In genomic region chr1:13513063-13513884, GRCh38 we compare ENCODE assay signal across 22 cellular contexts. TPM values are rescaled to one million over a fixed set of nuclear protein-coding genes. Genes with fewer than 3 reads are reported as not detected.
DNase-seq lines count a peak whose midpoint lies in the region; ATAC-seq and TF ChIP-seq lines count a peak whose summit lies in the region.
"Had no signal": no experiment of that assay in that cellular context is flagged by ENCODE, and none has a peak within 500 bp of the region (broad histone marks: within the 10 kb centered on the region; RNA-seq: fewer than 3 reads in every experiment).

No MANE protein-coding gene starts in this region.

- no peak overlapping the region for H3K14ac ChIP-seq in mesenchymal stem cell (ENCODE audit: low read length in 2 of 2)

- H3K27me3 Mint-ChIP-seq in chondrocyte (ENCODE audit: low read depth) = peaks cover 34% of the 10 kb centered on the region
- peaks cover 94% of the 10 kb centered on the region for H3K27me3 Mint-ChIP-seq in type B pancreatic cell

- H3K9me3 ChIP-seq in heart right ventricle (no peaks in the 10 kb centered on the region), mesenchymal stem cell (ENCODE audit: control insufficient read depth, low read length) (no peaks in the 10 kb centered on the region)

- no peaks in the 10 kb centered on the region for H3K79me1 ChIP-seq in mesenchymal stem cell (replicated peaks; ENCODE audit: low read length, poor library complexity, severe bottlenecking)

- H3K4me3 Mint-ChIP-seq in chondrocyte (ENCODE audit: unreplicated experiment) = peak overlapping the region; percentile 40
- H3K4me3 Mint-ChIP-seq in type B pancreatic cell = peak overlapping the region; percentile 65
- H3K4me3 Mint-ChIP-seq: activated naive CD8-positive, alpha-beta T cell; effector memory CD8-positive, alpha-beta T cell; stimulated activated memory B cell treated with anti-CD40 and anti-IgM and Interleukin-4, amounts not matched to agents 10 μg/mL and 1 μg/mL and 100 μg/mL, for 72 hours; T-helper 2 cell treated with Interferon-gamma antibody and Interleukin-4, amounts not matched to agents 5 μg/mL and 100 μg/mL, for 36 hours had no signal

- WGBS in heart right ventricle, 2 donors = 1% methylated on average over 87 to 94 of the region's 96 CpGs
- WGBS in mesenchymal stem cell = 14% methylated on average over 73 of the region's 96 CpGs

- H2BK120ac ChIP-seq in mesenchymal stem cell (ENCODE audit: low read depth, low read length) = no peak overlapping the region

- H3K4me2 ChIP-seq in mesenchymal stem cell (ENCODE audit: low read length, poor library complexity, severe bottlenecking) = no peak overlapping the region
- H3K4me2 ChIP-seq: KMS-11 had no signal

- H3K4me1 Mint-ChIP-seq in chondrocyte (ENCODE audit: low read depth) (peaks cover 3% of the 10 kb centered on the region), type B pancreatic cell (ENCODE audit: unreplicated experiment) (peaks cover 5% of the 10 kb centered on the region)
- H3K4me1 Mint-ChIP-seq: stimulated activated memory B cell treated with anti-CD40 and anti-IgM and Interleukin-4, amounts not matched to agents 10 μg/mL and 1 μg/mL and 100 μg/mL, for 72 hours had no signal

- DNase-seq in heart right ventricle (no peak), Right ventricle myocardium inferior (ENCODE audit: missing footprints) (no peak), chondrocyte (ENCODE audit: low spot score) (no peak), left kidney (ENCODE audit: low read depth, low spot score) (peak; percentile 77), type B pancreatic cell (ENCODE audit: extremely low spot score, unreplicated experiment) (no peak), mesenchymal stem cell (no peak)
- DNase-seq: activated T-cell treated with anti-CD3 and anti-CD28 coated beads for 4 hours; effector memory CD8-positive, alpha-beta T cell; GF-D8; NCI-H1436 treated with DMSO at 0.1 percent for 48 hours; NCI-H226; SHP77 treated with DMSO at 0.1 percent for 48 hours had no signal

- no peak overlapping the region for H3K4ac ChIP-seq in mesenchymal stem cell (ENCODE audit: low read depth in 1 of 2, low read length in 2 of 2)

- H3K4me1 ChIP-seq in heart right ventricle = peaks cover 0 to 14% (median 0%) of the 10 kb centered on the region in 9 donors
- H3K4me1 ChIP-seq in mesenchymal stem cell (ENCODE audit: control insufficient read depth, insufficient read depth, low read depth, low read length) = no peaks in the 10 kb centered on the region

- no peak overlapping the region for H2AFZ ChIP-seq in mesenchymal stem cell (ENCODE audit: low read depth, low read length)

- no peak overlapping the region for H2BK5ac ChIP-seq in mesenchymal stem cell (ENCODE audit: low read depth, low read length, poor library complexity, severe bottlenecking)

- no peak overlapping the region for H2AK5ac ChIP-seq in mesenchymal stem cell (ENCODE audit: low read length, severe bottlenecking)

- H4K91ac ChIP-seq in mesenchymal stem cell (ENCODE audit: low read length) = no peak overlapping the region

- H3K36me3 ChIP-seq in heart right ventricle = no peaks in the 10 kb centered on the region
- no peaks in the 10 kb centered on the region for H3K36me3 ChIP-seq in mesenchymal stem cell (ENCODE audit: control insufficient read depth in 1 of 2, insufficient read depth in 2 of 2, low read depth in 1 of 2, low read length in 2 of 2)

- H3K27ac Mint-ChIP-seq in chondrocyte (ENCODE audit: unreplicated experiment) (no peak overlapping the region), type B pancreatic cell (no peak overlapping the region)
- H3K27ac Mint-ChIP-seq: activated naive CD8-positive, alpha-beta T cell; effector memory CD8-positive, alpha-beta T cell; stimulated activated memory B cell treated with anti-CD40 and anti-IgM and Interleukin-4, amounts not matched to agents 10 μg/mL and 1 μg/mL and 100 μg/mL, for 72 hours; T-helper 2 cell treated with Interferon-gamma antibody and Interleukin-4, amounts not matched to agents 5 μg/mL and 100 μg/mL, for 36 hours had no signal

- no peak overlapping the region for H3K23ac ChIP-seq in mesenchymal stem cell (ENCODE audit: low read length in 2 of 2)

- no peak overlapping the region for H2BK12ac ChIP-seq in mesenchymal stem cell (ENCODE audit: low read length in 2 of 2)

- intact Hi-C loops in heart right ventricle (cut with DNase I) = no loop called here
- intact Hi-C loops in Right ventricle myocardium inferior (cut with DNase I) = no loop called here

- H3K27ac ChIP-seq in heart right ventricle (peak overlapping the region in 1 of 10 donors; percentile 53), mesenchymal stem cell (ENCODE audit: low read length, poor library complexity, severe bottlenecking) (no peak overlapping the region)
- H3K27ac ChIP-seq: KMS-11 had no signal

- H3K36me3 Mint-ChIP-seq in chondrocyte (ENCODE audit: low read depth) = no peaks in the 10 kb centered on the region
- H3K36me3 Mint-ChIP-seq in type B pancreatic cell = no peaks in the 10 kb centered on the region
- H3K36me3 Mint-ChIP-seq: activated naive CD8-positive, alpha-beta T cell; stimulated activated memory B cell treated with anti-CD40 and anti-IgM and Interleukin-4, amounts not matched to agents 10 μg/mL and 1 μg/mL and 100 μg/mL, for 72 hours had no signal

- peak in 1 of 8 donors; percentile 16 for ATAC-seq in heart right ventricle
- ATAC-seq in Right ventricle myocardium inferior = no peak
- no peak for ATAC-seq in GM19023 (IDR thresholded peaks at IDR 0.05; ENCODE audit: unreplicated experiment)
- no peak for ATAC-seq in HG03135 (IDR thresholded peaks at IDR 0.05; ENCODE audit: unreplicated experiment)
- ATAC-seq: effector memory CD8-positive, alpha-beta T cell; HCT116; stimulated activated memory B cell treated with anti-CD40 and anti-IgM and Interleukin-4, amounts not matched to agents 10 μg/mL and 1 μg/mL and 100 μg/mL, for 72 hours had no signal

- no peaks in the 10 kb centered on the region for H3K9me3 Mint-ChIP-seq in chondrocyte (ENCODE audit: low read depth)
- no peaks in the 10 kb centered on the region for H3K9me3 Mint-ChIP-seq in type B pancreatic cell
- H3K9me3 Mint-ChIP-seq: effector memory CD8-positive, alpha-beta T cell; stimulated activated memory B cell treated with anti-CD40 and anti-IgM and Interleukin-4, amounts not matched to agents 10 μg/mL and 1 μg/mL and 100 μg/mL, for 72 hours; T-helper 2 cell treated with Interferon-gamma antibody and Interleukin-4, amounts not matched to agents 5 μg/mL and 100 μg/mL, for 36 hours had no signal

- no peak overlapping the region for H3K9ac ChIP-seq in mesenchymal stem cell (ENCODE audit: low read length)
- H3K9ac ChIP-seq: KMS-11 had no signal

- TF ChIP-seq CTCF in heart right ventricle (IDR thresholded peaks at IDR 0.05) (no peak), chondrocyte (IDR thresholded peaks at IDR 0.05) (no peak), type B pancreatic cell (conservative IDR thresholded peaks at IDR 0.05) (no peak)

- H3K4me3 ChIP-seq in heart right ventricle (peak overlapping the region in 6 of 10 donors; percentile 10 to 43 (median 26)), mesenchymal stem cell (ENCODE audit: insufficient read depth in 1 of 2, low read depth in 1 of 2, low read length in 2 of 2) (peak overlapping the region in 1 of 2 experiments; percentile 29)

- H4K8ac ChIP-seq in mesenchymal stem cell (ENCODE audit: low read length) = no peak overlapping the region

- no peak overlapping the region for H3K18ac ChIP-seq in mesenchymal stem cell (ENCODE audit: low read depth in 1 of 2, low read length in 2 of 2)

- H3K27me3 ChIP-seq in heart right ventricle (peaks cover 0 to 64% (median 46%) of the 10 kb centered on the region in 7 donors), mesenchymal stem cell (ENCODE audit: control insufficient read depth in 1 of 2, insufficient read depth in 1 of 2, low read length in 2 of 2) (peaks cover 0 to 88% of the 10 kb centered on the region in 2 experiments)

- no peak overlapping the region for H2BK15ac ChIP-seq in mesenchymal stem cell (ENCODE audit: low read depth, poor library complexity, severe bottlenecking)

RNA-seq across cellular contexts. Expression of gene LRRC38, which starts 0.5 kb away (rescaled TPM):
- total RNA-seq in heart right ventricle = 1 to 10 TPM in 4 of 10 donors, under 1 TPM in 4, not detected in 2; 0.20 to 6.7 (median 0.96) TPM
- polyA plus RNA-seq in heart right ventricle = 1 to 10 TPM in 1 of 2 donors, under 1 TPM in 1; 0.15 to 4.3 TPM
- total RNA-seq in Right ventricle myocardium inferior = 0.38 TPM
- not detected in 3 replicates for total RNA-seq in chondrocyte
- total RNA-seq in type B pancreatic cell (ENCODE audit: low replicate concordance) = 1.0 and 2.6 TPM in 2 replicates
- polyA plus RNA-seq in mesenchymal stem cell (2013, experiment 1 of 2) = not detected
- polyA plus RNA-seq in mesenchymal stem cell (2013, experiment 2 of 2) = not detected
- total RNA-seq: mucosa of gallbladder, osteocyte had no signal
- polyA plus RNA-seq: AG04450 had no signal
